Comparison of ENCODE assay signal across 6 cellular contexts in the genomic region with DNA sequence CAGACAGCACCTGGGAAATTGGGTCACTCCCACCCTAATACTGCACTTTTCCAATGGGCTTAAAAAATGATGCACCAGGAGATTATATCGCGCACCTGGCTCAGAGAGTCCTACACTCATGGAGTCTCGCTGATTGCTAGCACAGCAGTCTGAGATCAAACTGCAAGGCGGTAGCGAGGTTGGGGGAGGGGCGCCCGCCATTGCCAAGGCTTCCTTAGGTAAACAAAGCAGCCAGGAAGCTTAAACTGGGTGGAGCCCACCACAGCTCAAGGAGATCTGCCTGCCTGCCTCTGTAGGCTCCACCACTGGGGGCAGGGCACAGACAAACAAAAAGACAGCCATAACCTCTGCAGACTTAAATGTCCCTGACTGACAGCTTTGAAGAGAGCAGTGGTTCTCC.
DNase-seq lines count a peak whose midpoint lies in the region; TF ChIP-seq lines count a peak whose summit lies in the region.
"Not testable (repeated sequence)": the region's sequence is repeated elsewhere in the genome, so short reads cannot be mapped to it uniquely, and the experiment has no call there.

No MANE protein-coding gene starts in this region.

- H4K5ac ChIP-seq in H9 (ENCODE audit: insufficient read length, low read depth, low read length); mesendoderm (ENCODE audit: low read length): not testable (repeated sequence)

- not testable (repeated sequence) for H3K4ac ChIP-seq in H9 (ENCODE audit: low read depth, low read length); mesendoderm (ENCODE audit: low read depth, low read length)

- H2BK15ac ChIP-seq in H9 (ENCODE audit: low read depth, low read length); mesendoderm (replicated peaks; ENCODE audit: low read depth): not testable (repeated sequence)

- not testable (repeated sequence) for H4K20me1 ChIP-seq in H9 (ENCODE audit: control insufficient read depth, insufficient read depth, insufficient read length)

- not testable (repeated sequence) for H3K27ac Mint-ChIP-seq in H9, endodermal cell

- not testable (repeated sequence) for H3K23me2 ChIP-seq in H9 (ENCODE audit: insufficient read length, low read depth, low read length, poor library complexity, severe bottlenecking)

- DNase-seq in ELF-1 (ENCODE audit: low read depth, low spot score) (peak; percentile 74), H9 (peak; percentile 60), NCI-H748 (lab: John Stamatoyannopoulos, UW; ENCODE audit: unreplicated experiment) (peak; percentile 13), NT2/D1 (ENCODE audit: low read depth, low spot score) (peak; percentile 20), endodermal cell (peak; percentile 68), mesendoderm (peak; percentile 42)

- H3K14ac ChIP-seq in H9 (ENCODE audit: insufficient read depth, low read length), result not testable (repeated sequence)

- not testable (repeated sequence) for H2BK120ac ChIP-seq in H9 (ENCODE audit: low read depth, low read length, poor library complexity, severe bottlenecking); mesendoderm (ENCODE audit: low read depth, low read length)

- H3K36me3 Mint-ChIP-seq in H9 (ENCODE audit: insufficient read depth in 1 of 3, low read depth in 3 of 3), result peaks cover 0 to 10% (median 10%) of the 10 kb centered on the region in 3 experiments; a peak in 6 of 7 replicates
- H3K36me3 Mint-ChIP-seq in endodermal cell (ENCODE audit: low read depth), result not testable (repeated sequence)

- H3K23ac ChIP-seq in H9 (ENCODE audit: insufficient read length, low read depth, low read length); mesendoderm (ENCODE audit: low read length): not testable (repeated sequence)

- not testable (repeated sequence) for H3K27ac ChIP-seq in H9 (ENCODE audit: insufficient read length, low read depth, low read length); endodermal cell (ENCODE audit: low read depth, low read length); mesendoderm (ENCODE audit: low read depth, low read length)

- not testable (repeated sequence) for H3K27me3 ChIP-seq in H9 (ENCODE audit: insufficient read depth, low read length); NT2/D1 (ENCODE audit: insufficient read depth, insufficient read length); endodermal cell (ENCODE audit: control insufficient read depth, insufficient read depth, low read length, poor library complexity, severe bottlenecking); mesendoderm (ENCODE audit: insufficient read depth, low read length, poor library complexity)

- H2AK5ac ChIP-seq in H9 (ENCODE audit: insufficient read length, low read length); mesendoderm (ENCODE audit: low read length): not testable (repeated sequence)

- H4K8ac ChIP-seq in H9 (replicated peaks; ENCODE audit: insufficient read length, low read depth, low read length); mesendoderm (ENCODE audit: low read depth, low read length): not testable (repeated sequence)

- not testable (repeated sequence) for H3K36me3 ChIP-seq in NT2/D1 (ENCODE audit: insufficient read depth, insufficient read length, low read length); endodermal cell (ENCODE audit: control insufficient read depth, insufficient read depth, low read length); mesendoderm (ENCODE audit: control insufficient read depth, insufficient read depth, low read length)

- H3K79me2 ChIP-seq in H9 (ENCODE audit: insufficient read depth, low read length); mesendoderm (ENCODE audit: control insufficient read depth, insufficient read depth, low read length): not testable (repeated sequence)

- H3K27me3 Mint-ChIP-seq in H9 (ENCODE audit: low read depth); endodermal cell (ENCODE audit: insufficient read depth): not testable (repeated sequence)

- H3T11ph ChIP-seq in H9 (ENCODE audit: low read length), result not testable (repeated sequence)

- H2BK20ac ChIP-seq in H9 (ENCODE audit: low read depth, low read length, poor library complexity, severe bottlenecking), result not testable (repeated sequence)

- TF ChIP-seq CTCF in H9 (conservative IDR thresholded peaks at IDR 0.05) (peak; percentile 12; the same call in 1 of the 3 replicates), endodermal cell (conservative IDR thresholded peaks at IDR 0.05) (peak; percentile 16)

- not testable (repeated sequence) for H3K4me1 ChIP-seq in H9 (ENCODE audit: insufficient read depth, low read length); NT2/D1 (ENCODE audit: insufficient read depth, insufficient read length); endodermal cell (ENCODE audit: control insufficient read depth, insufficient read depth, low read length); mesendoderm (ENCODE audit: control insufficient read depth, low read depth, low read length)

- not testable (repeated sequence) for H3K4me1 Mint-ChIP-seq in H9, endodermal cell

- H3K9me3 ChIP-seq in H9 (ENCODE audit: control insufficient read depth, low read depth, low read length), result peaks cover 20% of the 10 kb centered on the region
- not testable (repeated sequence) for H3K9me3 ChIP-seq in NT2/D1 (ENCODE audit: insufficient read depth, low read length); endodermal cell (ENCODE audit: control insufficient read depth, low read length)

- not testable (repeated sequence) for H3K4me2 ChIP-seq in H9 (ENCODE audit: insufficient read depth, insufficient read length, low read length); mesendoderm (ENCODE audit: low read length)

- not testable (repeated sequence) for H3K4me3 ChIP-seq in NT2/D1 (ENCODE audit: insufficient read length, low read depth); endodermal cell (ENCODE audit: low read length); mesendoderm (ENCODE audit: low read length)

- not testable (repeated sequence) for H3K18ac ChIP-seq in H9 (ENCODE audit: insufficient read length, low read depth, low read length); mesendoderm (ENCODE audit: low read length)

- H2AFZ ChIP-seq in H9 (ENCODE audit: low read length), result not testable (repeated sequence)

- H3K9me3 Mint-ChIP-seq in H9 (peaks cover 77 to 91% of the 10 kb centered on the region in 2 experiments), endodermal cell (peaks cover 67% of the 10 kb centered on the region)

- no CpG with 5 or more reads among the region's 7 CpGs for WGBS in H9 (ENCODE audit: extremely low coverage, insufficient read length, low lambda C conversion rate)
- WGBS in endodermal cell (ENCODE audit: insufficient coverage in 1 of 2, insufficient read length in 1 of 2), 2 experiments, result 68% methylated on average over 7 of the region's 7 CpGs; no CpG with 5 or more reads in 1 of the 2 experiments
- WGBS in mesendoderm (ENCODE audit: extremely low coverage, insufficient coverage, low lambda C conversion rate), result no CpG with 5 or more reads among the region's 7 CpGs

- not testable (repeated sequence) for H3K4me3 Mint-ChIP-seq in H9, endodermal cell

- not testable (repeated sequence) for H4K91ac ChIP-seq in H9 (ENCODE audit: insufficient read length, low read depth, low read length)

- H3K56ac ChIP-seq in H9 (ENCODE audit: insufficient read length, low read depth, low read length); mesendoderm (ENCODE audit: low read length): not testable (repeated sequence)

- H2BK5ac ChIP-seq in H9 (ENCODE audit: insufficient read length, low read length); mesendoderm (ENCODE audit: low read length): not testable (repeated sequence)

- not testable (repeated sequence) for H3K79me1 ChIP-seq in H9 (ENCODE audit: insufficient read depth, low read depth, low read length, poor library complexity, severe bottlenecking); mesendoderm (ENCODE audit: low read length)

- H2BK12ac ChIP-seq in H9 (ENCODE audit: insufficient read length, low read depth, low read length), result not testable (repeated sequence)

- H3K9ac ChIP-seq in H9 (ENCODE audit: extremely low read depth, insufficient read length, low read length); NT2/D1 (ENCODE audit: insufficient read length, low read depth); endodermal cell (ENCODE audit: extremely low read depth, low read length, poor library complexity, severe bottlenecking); mesendoderm (ENCODE audit: low read length): not testable (repeated sequence)

Comparison
In these comparisons a context has a peak if more than half of its experiments do, and no peak if none do; other contexts are left out.
1. DNase-seq: peak in every context shown above with its lines; median percentile 74 in ELF-1; 68 in endodermal cell; 60 in H9; 42 in mesendoderm; 20 in NT2/D1; 13 in NCI-H748.